ENCODE assay signal across 8 cellular contexts in genomic region chr9:122931851-122932199, GRCh38. TPM values are rescaled to one million over a fixed set of nuclear protein-coding genes. Genes with fewer than 3 reads are reported as not detected.
A peak's percentile ranks its signal among the peaks of the same experiment; 100 is the strongest.
DNase-seq lines count a peak whose midpoint lies in the region; ATAC-seq, FAIRE-seq and TF ChIP-seq lines count a peak whose summit lies in the region.

No MANE protein-coding gene starts in this region.

- H2AFZ ChIP-seq in K562 (ENCODE audit: low read depth, low read length): peak overlapping the region; percentile 89

- peaks cover 17 to 18% of the 10 kb centered on the region in 2 donors for H3K36me3 Mint-ChIP-seq in CD14-positive monocyte

- peak; percentile 23 for FAIRE-seq in K562 (lab: Jason Lieb, UNC)

- H3K4me1 Mint-ChIP-seq in CD14-positive monocyte: peaks cover 16% of the 10 kb centered on the region

- H3K4me3 Mint-ChIP-seq in CD14-positive monocyte: no peak overlapping the region

- CTCF ChIA-PET in AG04449 (lab: Yijun Ruan, JAX): interaction anchor here (0.8 to 1.6 kb wide), 3 partner anchors 9 to 59 kb away, joined by 3 to 7 read pairs (median 3); partner anchors contain the start of gene RABGAP1
- CTCF ChIA-PET in K562 (lab: Yijun Ruan, JAX; ENCODE audit: low intra/inter-chr PET ratio): no interaction called here

- H3K27me3 ChIP-seq in K562 (ENCODE audit: control insufficient read depth in 2 of 2, insufficient read depth in 2 of 2, low read length in 2 of 2): no peaks in the 10 kb centered on the region
- H3K27me3 ChIP-seq in lower lobe of right lung (ENCODE audit: low read depth): no peaks in the 10 kb centered on the region

- TF ChIP-seq POLR2A in K562 (conservative IDR thresholded peaks at IDR 0.05): 0 out of 2 replicates have a peak, but pooled peaks have one; percentile 3

- TSS peak; percentile 65 for BruUV-seq in K562 (replicated peaks; lab: Mats Ljungman, UMichigan)

- in situ Hi-C loops in K562 (cut with MboI): no loop called here

- no peaks in the 10 kb centered on the region for H3K27me3 Mint-ChIP-seq in CD14-positive monocyte (ENCODE audit: low read depth in 3 of 3)

- H3K9me3 Mint-ChIP-seq in CD14-positive monocyte: no peaks in the 10 kb centered on the region

- H3K9ac ChIP-seq in K562 (ENCODE audit: insufficient read depth in 1 of 2, low read depth in 2 of 2, low read length in 2 of 2): peak overlapping the region; percentile 87 to 98

- peak overlapping the region; percentile 89 for H3K4me2 ChIP-seq in K562 (ENCODE audit: insufficient read depth, low read length)

- intact Hi-C loops in K562 (cut with micrococcal nuclease) (loop anchor here (1.0 kb wide), 1 partner anchor 28 kb away; no protein-coding TSS in a partner anchor), lower lobe of right lung (cut with DNase I) (no loop called here), CD14-positive monocyte (cut with micrococcal nuclease) (no loop called here)

- H3K4me3 ChIP-seq in AG04449 (ENCODE audit: low read depth, low read length): peak overlapping the region; percentile 96
- H3K4me3 ChIP-seq in K562: peak overlapping the region; percentile 69
- H3K4me3 ChIP-seq in lower lobe of right lung: peak overlapping the region; percentile 84

- TF ChIP-seq CTCF in AG04449 (IDR thresholded peaks at IDR 0.05; ENCODE audit: insufficient read depth, low read length, missing control alignments) (no peak), K562 (IDR thresholded peaks at IDR 0.05 in 2 of 3, conservative IDR thresholded peaks at IDR 0.05 in 1 of 3; ENCODE audit: insufficient read depth in 2 of 3, low read depth in 1 of 3, low read length in 3 of 3) (no peak), lower lobe of right lung (IDR thresholded peaks at IDR 0.05) (no peak), CD14-positive monocyte (IDR thresholded peaks at IDR 0.05) (no peak)

- no peak for TF ChIP-seq EP300 in K562 (IDR thresholded peaks at IDR 0.05; ENCODE audit: low read length)

- WGBS in K562 (ENCODE audit: insufficient coverage, low coverage, missing lambda C conversion rate): 0% methylated on average over 8 of the region's 8 CpGs

- peaks cover 71% of the 10 kb centered on the region for H3K79me2 ChIP-seq in K562 (ENCODE audit: control insufficient read depth, insufficient read depth, low read length)

- DNase-seq in AG04449 (ENCODE audit: low read depth, low spot score): no peak
- no peak for DNase-seq in K562 (ENCODE audit: extremely low read depth in 1 of 4, low spot score in 3 of 4)
- DNase-seq in lower lobe of right lung: no peak
- DNase-seq in stimulated activated CD4-positive, alpha-beta T cell treated with anti-CD3 and anti-CD28 coated beads, Interleukin-12 subunit alpha, Interleukin-12 subunit beta, amount 100 ng/mL, for 4 hours: no peak
- no peak for DNase-seq in CD14-positive monocyte (ENCODE audit: low spot score)
- no peak for DNase-seq in putamen (ENCODE audit: low spot score)
- DNase-seq in NCI-H1048 (lab: John Stamatoyannopoulos, UW): no peak

- POLR2A ChIA-PET in AG04449 (lab: Yijun Ruan, JAX) (interaction anchor here (0.8 to 3.2 kb wide), 4 partner anchors 9 to 104 kb away, joined by 3 to 15 read pairs (median 9); partner anchors contain the start of genes RABGAP1, RC3H2 and ZBTB6), K562 (lab: Yijun Ruan, JAX) (interaction anchor here (0.6 to 2.8 kb wide), 12 partner anchors 9 to 1290 kb away, joined by 3 to 12 read pairs (median 3); partner anchors contain the start of genes RABGAP1, RC3H2 and ZBTB6)

- H3K4me1 ChIP-seq in K562 (replicated peaks in 1 of 2; ENCODE audit: control insufficient read depth in 2 of 2, insufficient read depth in 2 of 2, low read length in 2 of 2) (peaks cover 7 to 9% of the 10 kb centered on the region in 2 experiments; a peak in 3 of 5 replicates), lower lobe of right lung (peaks cover 34% of the 10 kb centered on the region)

- peak overlapping the region in 1 of 7 donors; percentile 97 for H3K27ac Mint-ChIP-seq in CD14-positive monocyte

- ATAC-seq in HG02973 (IDR thresholded peaks at IDR 0.05; ENCODE audit: unreplicated experiment) (peak; percentile 14), K562 (peak; percentile 78), lower lobe of right lung (peak in 1 of 2 donors; percentile 30)

- H3K9me1 ChIP-seq in K562 (ENCODE audit: control insufficient read depth, insufficient read depth, low read length): peaks cover 4% of the 10 kb centered on the region

- peaks cover 25% of the 10 kb centered on the region for H3K36me3 ChIP-seq in K562 (ENCODE audit: control insufficient read depth, insufficient read depth, low read length)
- H3K36me3 ChIP-seq in lower lobe of right lung: peaks cover 9% of the 10 kb centered on the region

- no peak for TF ChIP-seq RAD21 in K562 (CRISPR knock-in tag; conservative IDR thresholded peaks at IDR 0.05 in 1 of 2, IDR thresholded peaks at IDR 0.05 in 1 of 2)

- no peaks in the 10 kb centered on the region for H3K9me3 ChIP-seq in K562 (replicated peaks; ENCODE audit: control insufficient read depth, insufficient read depth, low read depth, low read length)
- H3K9me3 ChIP-seq in lower lobe of right lung: no peaks in the 10 kb centered on the region

- H3K27ac ChIP-seq in K562 (ENCODE audit: extremely low read depth, low read depth, low read length) (peak overlapping the region; percentile 75), lower lobe of right lung (peak overlapping the region; percentile 86)

- H4K20me1 ChIP-seq in K562 (replicated peaks; ENCODE audit: control insufficient read depth, insufficient read depth, low read length): no peaks in the 10 kb centered on the region

RNA-seq across cellular contexts. Expression of gene ZBTB26, which starts 0.5 kb away (rescaled TPM):
- total RNA-seq in K562 (2011; cell fraction: chromatin; rRNA removed; ENCODE audit: low replicate concordance): 9.0 and 26.0 TPM in 2 replicates
- total RNA-seq in K562 (2011; cell fraction: nucleolus; rRNA removed): 4.8 and 7.8 TPM in 2 replicates
- 14.2 and 26.4 TPM in 2 replicates for total RNA-seq in K562 (2011; cell fraction: nucleoplasm; rRNA removed)
- total RNA-seq in K562 (2014; rRNA removed) (3.4 and 4.3 TPM in 2 replicates), K562 (2014; rRNA removed; fragmentation: Illumina TruSeq; extraction: Trizol) (4.3 and 5.4 TPM in 2 replicates), K562 (2015; rRNA removed; fragmentation: Illumina TruSeq; extraction: Trizol) (3.5 and 3.9 TPM in 2 replicates), K562 (2021) (7.4 and 9.1 TPM in 2 replicates), lower lobe of right lung (7.2 TPM)
- polyA plus RNA-seq in K562 (2011; rRNA removed) (20.7 and 21.4 TPM in 2 replicates), K562 (2014; fragmentation: Illumina TruSeq; extraction: Trizol) (10.0 and 11.4 TPM in 2 replicates), K562 (2014; fragmentation: Nextera tagmentation; extraction: Ambion mirVana) (1 to 10 TPM; 2.4 to 5.0 TPM), K562 (2014; rRNA removed) (9.4 and 10.3 TPM in 2 replicates), CD14-positive monocyte (under 1 TPM; 0.42 to 0.48 TPM)
- polyA plus RNA-seq in K562 (2011; cell fraction: cytosol; rRNA removed): 5.5 and 9.9 TPM in 2 replicates
- polyA plus RNA-seq in K562 (2011; cell fraction: nucleus; rRNA removed): 21.9 and 38.1 TPM in 2 replicates
- 5.8 and 9.5 TPM in 2 replicates for polyA plus RNA-seq in K562 (2012)
- polyA minus RNA-seq in K562 (2011; rRNA and poly(A)+ RNA removed): 12.0 and 12.8 TPM in 2 replicates
- 5.7 and 6.9 TPM in 2 replicates for polyA minus RNA-seq in K562 (2011; cell fraction: cytosol; rRNA and poly(A)+ RNA removed)
- polyA minus RNA-seq in K562 (2011; cell fraction: nucleus; rRNA and poly(A)+ RNA removed): 4.0 and 9.6 TPM in 2 replicates

RNA-seq across cellular contexts. Expression of gene RABGAP1, which starts 9.0 kb away (rescaled TPM):
- total RNA-seq in K562 (2011; cell fraction: chromatin; rRNA removed; ENCODE audit: low replicate concordance): 103 and 147 TPM in 2 replicates
- 25.3 and 30.7 TPM in 2 replicates for total RNA-seq in K562 (2011; cell fraction: nucleolus; rRNA removed)
- total RNA-seq in K562 (2011; cell fraction: nucleoplasm; rRNA removed): 45.7 and 53.1 TPM in 2 replicates
- total RNA-seq in K562 (2014; rRNA removed): 5.1 and 6.8 TPM in 2 replicates
- 15.7 and 16.3 TPM in 2 replicates for total RNA-seq in K562 (2014; rRNA removed; fragmentation: Illumina TruSeq; extraction: Trizol)
- total RNA-seq in K562 (2015; rRNA removed; fragmentation: Illumina TruSeq; extraction: Trizol): 14.1 and 16.5 TPM in 2 replicates
- 12.6 and 15.3 TPM in 2 replicates for total RNA-seq in K562 (2021)
- polyA plus RNA-seq in K562 (2011; rRNA removed): 21.0 and 22.7 TPM in 2 replicates
- 4.0 and 8.5 TPM in 2 replicates for polyA plus RNA-seq in K562 (2011; cell fraction: cytosol; rRNA removed)
- 19.9 and 21.0 TPM in 2 replicates for polyA plus RNA-seq in K562 (2011; cell fraction: nucleus; rRNA removed)
- 7.6 and 8.2 TPM in 2 replicates for polyA plus RNA-seq in K562 (2012)
- polyA plus RNA-seq in K562 (2014; fragmentation: Illumina TruSeq; extraction: Trizol): 9.6 and 13.1 TPM in 2 replicates
- 1 to 10 TPM; 1.5 to 2.2 TPM for polyA plus RNA-seq in K562 (2014; fragmentation: Nextera tagmentation; extraction: Ambion mirVana)
- 7.7 and 9.8 TPM in 2 replicates for polyA plus RNA-seq in K562 (2014; rRNA removed)
- 30.5 and 41.7 TPM in 2 replicates for polyA minus RNA-seq in K562 (2011; rRNA and poly(A)+ RNA removed)
- 6.6 and 11.8 TPM in 2 replicates for polyA minus RNA-seq in K562 (2011; cell fraction: cytosol; rRNA and poly(A)+ RNA removed)
- polyA minus RNA-seq in K562 (2011; cell fraction: nucleus; rRNA and poly(A)+ RNA removed): 24.9 and 52.1 TPM in 2 replicates
- total RNA-seq in lower lobe of right lung: 62.0 TPM
- polyA plus RNA-seq in CD14-positive monocyte: 10 to 100 TPM; 19.3 to 24.1 TPM

RNA-seq across cellular contexts. Expression of gene ZBTB6, which starts 18.7 kb away (rescaled TPM):
- total RNA-seq in K562 (2011; cell fraction: chromatin; rRNA removed; ENCODE audit: low replicate concordance): 3.2 and 10.1 TPM in 2 replicates
- 2.7 and 3.4 TPM in 2 replicates for total RNA-seq in K562 (2011; cell fraction: nucleolus; rRNA removed)
- 5.5 and 6.9 TPM in 2 replicates for total RNA-seq in K562 (2011; cell fraction: nucleoplasm; rRNA removed)
- total RNA-seq in K562 (2014; rRNA removed): 3.1 and 3.7 TPM in 2 replicates
- 6.7 and 8.0 TPM in 2 replicates for total RNA-seq in K562 (2014; rRNA removed; fragmentation: Illumina TruSeq; extraction: Trizol)
- 6.1 and 7.2 TPM in 2 replicates for total RNA-seq in K562 (2015; rRNA removed; fragmentation: Illumina TruSeq; extraction: Trizol)
- 5.0 and 5.3 TPM in 2 replicates for total RNA-seq in K562 (2021)
- polyA plus RNA-seq in K562 (2011; rRNA removed): 6.4 and 6.9 TPM in 2 replicates
- 1.2 and 3.0 TPM in 2 replicates for polyA plus RNA-seq in K562 (2011; cell fraction: cytosol; rRNA removed)
- polyA plus RNA-seq in K562 (2011; cell fraction: nucleus; rRNA removed): 1.8 and 3.2 TPM in 2 replicates
- 3.8 and 4.5 TPM in 2 replicates for polyA plus RNA-seq in K562 (2012)
- 4.9 and 6.3 TPM in 2 replicates for polyA plus RNA-seq in K562 (2014; fragmentation: Illumina TruSeq; extraction: Trizol)
- 1 to 10 TPM; 1.4 to 4.8 TPM for polyA plus RNA-seq in K562 (2014; fragmentation: Nextera tagmentation; extraction: Ambion mirVana)
- 3.9 and 4.5 TPM in 2 replicates for polyA plus RNA-seq in K562 (2014; rRNA removed)
- polyA minus RNA-seq in K562 (2011; rRNA and poly(A)+ RNA removed): 9.6 and 11.8 TPM in 2 replicates
- polyA minus RNA-seq in K562 (2011; cell fraction: cytosol; rRNA and poly(A)+ RNA removed): 2.6 and 2.7 TPM in 2 replicates
- 6.3 and 12.1 TPM in 2 replicates for polyA minus RNA-seq in K562 (2011; cell fraction: nucleus; rRNA and poly(A)+ RNA removed)
- 8.9 TPM for total RNA-seq in lower lobe of right lung
- 1 to 10 TPM; 1.5 to 1.7 TPM for polyA plus RNA-seq in CD14-positive monocyte

RNA-seq across cellular contexts. Expression of gene RC3H2, which starts 26.7 kb away (rescaled TPM):
- 62.5 and 108 TPM in 2 replicates for total RNA-seq in K562 (2011; cell fraction: chromatin; rRNA removed; ENCODE audit: low replicate concordance)
- total RNA-seq in K562 (2011; cell fraction: nucleolus; rRNA removed): 25.3 and 30.5 TPM in 2 replicates
- 43.0 and 50.8 TPM in 2 replicates for total RNA-seq in K562 (2011; cell fraction: nucleoplasm; rRNA removed)
- total RNA-seq in K562 (2014; rRNA removed) (18.6 and 18.7 TPM in 2 replicates), K562 (2014; rRNA removed; fragmentation: Illumina TruSeq; extraction: Trizol) (23.2 and 28.1 TPM in 2 replicates), K562 (2015; rRNA removed; fragmentation: Illumina TruSeq; extraction: Trizol) (25.8 and 28.1 TPM in 2 replicates), K562 (2021) (25.0 and 26.6 TPM in 2 replicates), lower lobe of right lung (44.2 TPM)
- polyA plus RNA-seq in K562 (2011; rRNA removed) (29.5 and 35.4 TPM in 2 replicates), K562 (2014; fragmentation: Illumina TruSeq; extraction: Trizol) (15.4 and 15.7 TPM in 2 replicates), K562 (2014; fragmentation: Nextera tagmentation; extraction: Ambion mirVana) (1 to 10 TPM; 5.6 to 8.6 TPM), K562 (2014; rRNA removed) (12.8 and 13.9 TPM in 2 replicates), CD14-positive monocyte (10 to 100 TPM; 11.3 to 11.8 TPM)
- polyA plus RNA-seq in K562 (2011; cell fraction: cytosol; rRNA removed): 12.1 and 18.0 TPM in 2 replicates
- 26.4 and 27.3 TPM in 2 replicates for polyA plus RNA-seq in K562 (2011; cell fraction: nucleus; rRNA removed)
- 9.3 and 10.8 TPM in 2 replicates for polyA plus RNA-seq in K562 (2012)
- polyA minus RNA-seq in K562 (2011; rRNA and poly(A)+ RNA removed): 119 and 133 TPM in 2 replicates
- 29.8 and 40.5 TPM in 2 replicates for polyA minus RNA-seq in K562 (2011; cell fraction: cytosol; rRNA and poly(A)+ RNA removed)
- polyA minus RNA-seq in K562 (2011; cell fraction: nucleus; rRNA and poly(A)+ RNA removed): 24.6 and 46.4 TPM in 2 replicates
